In genomic region chr17:8117980-8118768, GRCh38 we compare ENCODE assay signal across 8 cellular contexts. TPM values are rescaled to one million over a fixed set of nuclear protein-coding genes. Genes with fewer than 3 reads are reported as not detected.
A peak's percentile ranks its signal among the peaks of the same experiment; 100 is the strongest.
DNase-seq lines count a peak whose midpoint lies in the region; ATAC-seq and TF ChIP-seq lines count a peak whose summit lies in the region.

ALOXE3 (minus strand) TSS chr17:8118514; CDS start chr17:8117990, 524 bp downstream.

- peaks cover 15% of the 10 kb centered on the region for H3F3A ChIP-seq in Loucy (ENCODE audit: low read depth)

- peak; percentile 1 for ATAC-seq in sciatic nerve

- no peaks in the 10 kb centered on the region for H4K20me1 ChIP-seq in Loucy (ENCODE audit: insufficient read depth, low read length, poor library complexity, severe bottlenecking)

- H2AFZ ChIP-seq in Loucy (ENCODE audit: low read length) = peak within 1 kb of the TSS; percentile 94

- peaks cover 13% of the 10 kb centered on the region for H3K27me3 ChIP-seq in Loucy (ENCODE audit: insufficient read depth, low read length, poor library complexity, severe bottlenecking)
- peaks cover 57% of the 10 kb centered on the region for H3K27me3 ChIP-seq in iPS-15b (ENCODE audit: control insufficient read depth, insufficient read depth, low read length)

- H3K4me1 ChIP-seq in Loucy (ENCODE audit: insufficient read depth, low read length, poor library complexity, severe bottlenecking) (peaks cover 22% of the 10 kb centered on the region), iPS-15b (ENCODE audit: control insufficient read depth, insufficient read depth, low read length) (peaks cover under 1% of the 10 kb centered on the region)

- no peaks in the 10 kb centered on the region for H3K9me3 ChIP-seq in Loucy (ENCODE audit: insufficient read depth, low read depth, low read length)
- H3K9me3 ChIP-seq in iPS-15b (ENCODE audit: control insufficient read depth, insufficient read depth, low read length) = no peaks in the 10 kb centered on the region

- TF ChIP-seq CTCF in Loucy (conservative IDR thresholded peaks at IDR 0.05; ENCODE audit: low read length) = no peak

- peak; percentile 70 for DNase-seq in DMS 273 (lab: John Stamatoyannopoulos, UW; ENCODE audit: unreplicated experiment)
- no peak for DNase-seq in DMS 273 treated with DMSO at 0.1 percent for 48 hours (lab: John Stamatoyannopoulos, UW)
- peak; percentile 73 for DNase-seq in sciatic nerve (ENCODE audit: low spot score)
- no peak for DNase-seq in NCI-H1930 (lab: John Stamatoyannopoulos, UW)
- DNase-seq in hippocampal formation (lab: John Stamatoyannopoulos, UW) = no peak

- H3K36me3 ChIP-seq in Loucy (ENCODE audit: insufficient read depth, low read length) (no peaks in the 10 kb centered on the region), iPS-15b (ENCODE audit: control insufficient read depth, insufficient read depth, low read length) (no peaks in the 10 kb centered on the region)

- peak within 1 kb of the TSS; percentile 65 for H3K9ac ChIP-seq in Loucy (ENCODE audit: low read depth, low read length, poor library complexity, severe bottlenecking)
- peak within 1 kb of the TSS; percentile 47 for H3K9ac ChIP-seq in iPS-15b (ENCODE audit: low read depth, low read length)

- intact Hi-C loops in sciatic nerve (cut with DNase I) = no loop called here

- no peaks in the 10 kb centered on the region for H3K79me2 ChIP-seq in Loucy (ENCODE audit: insufficient read depth, low read length)

- peak within 1 kb of the TSS; percentile 90 for H3K27ac ChIP-seq in angular gyrus (ENCODE audit: low read depth, low read length)

- no peaks in the 10 kb centered on the region for H3K9me2 ChIP-seq in Loucy (replicated peaks; ENCODE audit: low read depth, low read length)

- H3K4me2 ChIP-seq in Loucy (ENCODE audit: low read depth, low read length, poor library complexity, severe bottlenecking) = peak within 1 kb of the TSS; percentile 93

- peak within 1 kb of the TSS; percentile 91 for H3K4me3 ChIP-seq in Loucy (ENCODE audit: low read length, poor library complexity, severe bottlenecking)
- peak within 1 kb of the TSS; percentile 100 for H3K4me3 ChIP-seq in iPS-15b (ENCODE audit: low read depth, low read length)

RNA-seq across cellular contexts. Expression of gene ALOXE3, which starts in this region (rescaled TPM):
- total RNA-seq in sciatic nerve = not detected

Comparison
In these comparisons a context has a peak if more than half of its experiments do, and no peak if none do; other contexts are left out.
1. Peak in DNase-seq and ATAC-seq in sciatic nerve; RNA of the gene not detected or under 1 TPM.